In the genomic region with DNA sequence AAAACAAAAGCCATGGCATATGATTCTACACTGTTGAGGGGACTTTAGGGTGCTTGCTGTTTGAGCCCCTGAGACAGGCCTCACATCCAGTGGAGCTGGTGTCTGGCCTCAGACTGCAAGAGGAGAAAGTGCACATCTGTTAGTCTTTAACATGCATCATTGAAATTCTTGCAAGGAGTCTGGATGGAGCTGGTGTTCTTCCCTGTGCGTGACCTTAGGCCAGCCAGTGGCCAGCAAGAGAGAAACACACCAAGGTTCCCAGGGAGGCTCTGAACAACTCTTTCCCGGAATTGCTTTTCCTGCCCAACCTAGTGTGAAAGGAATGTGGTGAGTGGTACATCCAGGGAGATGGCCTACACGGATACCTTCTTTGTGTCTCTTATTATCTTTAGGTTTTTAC, we compare ENCODE assay signal across 23 cellular contexts.
DNase-seq lines count a peak whose midpoint lies in the region; ATAC-seq, FAIRE-seq and TF ChIP-seq lines count a peak whose summit lies in the region.
"Had no signal": no experiment of that assay in that cellular context is flagged by ENCODE, and none has a peak within 500 bp of the region (broad histone marks: within the 10 kb centered on the region; RNA-seq: fewer than 3 reads in every experiment).

No MANE protein-coding gene starts in this region.

- no peak overlapping the region for H3K9ac ChIP-seq in IMR-90 (ENCODE audit: low read depth, low read length)
- H3K9ac ChIP-seq in mesendoderm (ENCODE audit: low read length) = no peak overlapping the region

- in situ Hi-C loops in IMR-90 (cut with MboI; ENCODE audit: low sequenced_read_pairs) = no loop called here

- H3K27ac ChIP-seq in IMR-90 (ENCODE audit: insufficient read depth, low read length) (no peak overlapping the region), mesendoderm (ENCODE audit: low read depth, low read length) (no peak overlapping the region)
- H3K27ac ChIP-seq: cardiac muscle cell, skin epidermis, tibial artery had no signal

- H3K9me3 Mint-ChIP-seq in T-helper 2 cell treated with Interferon-gamma antibody and Interleukin-4, amounts not matched to agents 5 μg/mL and 100 μg/mL, for 36 hours = no peaks in the 10 kb centered on the region

- peak; percentile 75 for ATAC-seq in IMR-90 (ENCODE audit: low read depth)
- ATAC-seq: stimulated activated memory B cell treated with anti-CD40 and anti-IgM and Interleukin-4, amounts not matched to agents 10 μg/mL and 1 μg/mL and 100 μg/mL, for 72 hours had no signal

- peak; percentile 84 for FAIRE-seq in endometrium (lab: Jason Lieb, UNC)
- FAIRE-seq: A204.1, D721Med had no signal

- no peak overlapping the region for H4K5ac ChIP-seq in IMR-90 (ENCODE audit: low read depth, low read length)
- H4K5ac ChIP-seq in mesendoderm (ENCODE audit: low read length) = no peak overlapping the region

- H3K79me1 ChIP-seq in IMR-90 (ENCODE audit: low read depth in 1 of 2, low read length in 2 of 2) = no peaks in the 10 kb centered on the region
- H3K79me1 ChIP-seq in mesendoderm (ENCODE audit: low read length) = no peaks in the 10 kb centered on the region

- peaks cover 1% of the 10 kb centered on the region for H3K4me1 Mint-ChIP-seq in T-helper 2 cell treated with Interferon-gamma antibody and Interleukin-4, amounts not matched to agents 5 μg/mL and 100 μg/mL, for 36 hours (ENCODE audit: low read depth)
- H3K4me1 Mint-ChIP-seq: stimulated activated memory B cell treated with anti-CD40 and anti-IgM and Interleukin-4, amounts not matched to agents 10 μg/mL and 1 μg/mL and 100 μg/mL, for 72 hours had no signal

- no peak overlapping the region for H3K23ac ChIP-seq in IMR-90 (ENCODE audit: low read depth, low read length)
- H3K23ac ChIP-seq in mesendoderm (ENCODE audit: low read length) = no peak overlapping the region

- H3K56ac ChIP-seq in IMR-90 (ENCODE audit: extremely low read depth, insufficient read depth, low read length) (no peak overlapping the region), mesendoderm (ENCODE audit: low read length) (no peak overlapping the region)

- H2BK120ac ChIP-seq in IMR-90 (ENCODE audit: low read depth, low read length) (no peak overlapping the region), mesendoderm (ENCODE audit: low read depth, low read length) (no peak overlapping the region)

- H3K4me3 Mint-ChIP-seq in T-helper 2 cell treated with Interferon-gamma antibody and Interleukin-4, amounts not matched to agents 5 μg/mL and 100 μg/mL, for 36 hours = no peak overlapping the region
- H3K4me3 Mint-ChIP-seq: stimulated activated memory B cell treated with anti-CD40 and anti-IgM and Interleukin-4, amounts not matched to agents 10 μg/mL and 1 μg/mL and 100 μg/mL, for 72 hours had no signal

- no peak overlapping the region for H3K27ac Mint-ChIP-seq in T-helper 2 cell treated with Interferon-gamma antibody and Interleukin-4, amounts not matched to agents 5 μg/mL and 100 μg/mL, for 36 hours
- H3K27ac Mint-ChIP-seq: stimulated activated memory B cell treated with anti-CD40 and anti-IgM and Interleukin-4, amounts not matched to agents 10 μg/mL and 1 μg/mL and 100 μg/mL, for 72 hours had no signal

- H2BK5ac ChIP-seq in IMR-90 (ENCODE audit: low read depth, low read length, poor library complexity, severe bottlenecking) (peak overlapping the region; percentile 10), mesendoderm (ENCODE audit: low read length) (no peak overlapping the region)

- no peaks in the 10 kb centered on the region for H3K79me2 ChIP-seq in mesendoderm (ENCODE audit: control insufficient read depth, insufficient read depth, low read length)

- no peak overlapping the region; the same call in 1 of the 2 replicates for H3K14ac ChIP-seq in IMR-90 (replicated peaks; ENCODE audit: low read depth, low read length)

- no TSS peak for BruUV-seq in IMR-90 (replicated peaks; lab: Mats Ljungman, UMichigan)

- DNase-seq in AG08395 (ENCODE audit: low spot score) (peak; percentile 93), IMR-90 (peak; percentile 74), mesendoderm (no peak), medulla oblongata (ENCODE audit: extremely low spot score) (no peak), BE2C (no peak), GM19240 (ENCODE audit: insufficient read length, low spot score) (no peak)
- no peak for DNase-seq in T-helper 2 cell treated with Interferon-gamma antibody and Interleukin-4, amounts not matched to agents 5 μg/mL and 100 μg/mL, for 36 hours (ENCODE audit: low spot score)
- DNase-seq: activated CD4-positive, alpha-beta T cell treated with anti-CD3 and anti-CD28 coated beads for 4 hours; activated CD8-positive, alpha-beta memory T cell treated with anti-CD3 and anti-CD28 coated beads, Interleukin-2, amount 50 U/mL, for 48 hours; activated naive CD4-positive, alpha-beta T cell treated with Interleukin-2 at 50 U/mL for 16 hours; effector CD8-positive, alpha-beta T cell; midbrain; NCI-H146; NCI-H345; occipital lobe; SHP77; tibial artery had no signal

- H3K27me3 ChIP-seq in IMR-90 (ENCODE audit: control insufficient read depth, insufficient read depth, low read length) (no peaks in the 10 kb centered on the region), mesendoderm (ENCODE audit: insufficient read depth, low read length, poor library complexity) (no peaks in the 10 kb centered on the region), BE2C (no peaks in the 10 kb centered on the region)
- H3K27me3 ChIP-seq: cardiac muscle cell, tibial artery had no signal

- no peak overlapping the region for H3K4ac ChIP-seq in IMR-90 (ENCODE audit: low read depth, low read length)
- no peak overlapping the region for H3K4ac ChIP-seq in mesendoderm (ENCODE audit: low read depth, low read length)

- H3K18ac ChIP-seq in IMR-90 (ENCODE audit: low read depth, low read length) (no peak overlapping the region; the same call in 1 of the 2 replicates), mesendoderm (ENCODE audit: low read length) (no peak overlapping the region)

- H3K36me3 ChIP-seq in IMR-90 (ENCODE audit: control insufficient read depth, insufficient read depth, low read length) (no peaks in the 10 kb centered on the region), mesendoderm (ENCODE audit: control insufficient read depth, insufficient read depth, low read length) (no peaks in the 10 kb centered on the region), BE2C (no peaks in the 10 kb centered on the region)
- H3K36me3 ChIP-seq: cardiac muscle cell, tibial artery had no signal

- no peak overlapping the region for H4K91ac ChIP-seq in IMR-90 (ENCODE audit: insufficient read depth, low read depth, low read length)

- H3K27me3 Mint-ChIP-seq in T-helper 2 cell treated with Interferon-gamma antibody and Interleukin-4, amounts not matched to agents 5 μg/mL and 100 μg/mL, for 36 hours (ENCODE audit: low read depth) = no peaks in the 10 kb centered on the region

- H3K4me1 ChIP-seq in IMR-90 (ENCODE audit: control insufficient read depth, insufficient read depth, low read length) (peaks cover 2% of the 10 kb centered on the region; the same call in 1 of the 2 replicates), mesendoderm (ENCODE audit: control insufficient read depth, low read depth, low read length) (peaks cover 14% of the 10 kb centered on the region), BE2C (no peaks in the 10 kb centered on the region)

- H3K4me2 ChIP-seq in IMR-90 (ENCODE audit: low read depth, low read length) = no peak overlapping the region
- H3K4me2 ChIP-seq in mesendoderm (ENCODE audit: low read length) = no peak overlapping the region

- H3K4me3 ChIP-seq in IMR-90 (ENCODE audit: insufficient read depth, low read depth, low read length) (no peak overlapping the region), mesendoderm (ENCODE audit: low read length) (no peak overlapping the region), BE2C (ENCODE audit: low read depth, low read length) (no peak overlapping the region)
- H3K4me3 ChIP-seq: cardiac muscle cell, skin epidermis, tibial artery had no signal

- no peak for TF ChIP-seq POLR2A in IMR-90 (IDR thresholded peaks at IDR 0.05; ENCODE audit: low read depth, low read length)

- no peak overlapping the region for H4K8ac ChIP-seq in IMR-90 (ENCODE audit: low read depth in 2 of 2, low read length in 2 of 2)
- no peak overlapping the region for H4K8ac ChIP-seq in mesendoderm (ENCODE audit: low read depth, low read length)

- H3K36me3 Mint-ChIP-seq in T-helper 2 cell treated with Interferon-gamma antibody and Interleukin-4, amounts not matched to agents 5 μg/mL and 100 μg/mL, for 36 hours (ENCODE audit: low read depth) = no peaks in the 10 kb centered on the region
- H3K36me3 Mint-ChIP-seq: stimulated activated memory B cell treated with anti-CD40 and anti-IgM and Interleukin-4, amounts not matched to agents 10 μg/mL and 1 μg/mL and 100 μg/mL, for 72 hours had no signal

- intact Hi-C loops in IMR-90 (cut with micrococcal nuclease) = no loop called here

- TF ChIP-seq RAD21 in IMR-90 (IDR thresholded peaks at IDR 0.05; ENCODE audit: low read length) = no peak

- dilution Hi-C loops in IMR-90 (cut with HindIII; ENCODE audit: low sequenced_read_pairs, unreplicated experiment) = no loop called here

- no peaks in the 10 kb centered on the region for H3K9me1 ChIP-seq in IMR-90 (ENCODE audit: insufficient read depth, low read length)

- peak overlapping the region; percentile 38; the same call in 1 of the 2 replicates for H2BK20ac ChIP-seq in IMR-90 (ENCODE audit: low read depth, low read length)

- H2AK9ac ChIP-seq in IMR-90 (replicated peaks; ENCODE audit: low read depth, low read length, poor library complexity) = no peak overlapping the region

- H2AK5ac ChIP-seq in IMR-90 (ENCODE audit: low read depth, low read length) = no peak overlapping the region
- peak overlapping the region; percentile 18 for H2AK5ac ChIP-seq in mesendoderm (ENCODE audit: low read length)

- POLR2A ChIA-PET in IMR-90 (lab: Charles Lee; ENCODE audit: unreplicated experiment) = no interaction called here

- no peak overlapping the region for H2AFZ ChIP-seq in IMR-90 (replicated peaks; ENCODE audit: low read length, poor library complexity)

- CTCF ChIA-PET in IMR-90 (lab: Yijun Ruan, JAX) = no interaction called here

- H3K9me3 ChIP-seq in IMR-90 (ENCODE audit: control insufficient read depth, insufficient read depth, low read length) (no peaks in the 10 kb centered on the region), BE2C (no peaks in the 10 kb centered on the region; the same call in 1 of the 2 replicates)
- H3K9me3 ChIP-seq: tibial artery had no signal

- WGBS in IMR-90 (ENCODE audit: extremely low coverage in 2 of 2, insufficient read length in 1 of 2), 2 experiments = no CpG with 5 or more reads among the region's 3 CpGs
- no CpG with 5 or more reads among the region's 3 CpGs for WGBS in mesendoderm (ENCODE audit: extremely low coverage, insufficient coverage, low lambda C conversion rate)

- H4K20me1 ChIP-seq in IMR-90 (ENCODE audit: insufficient read depth, low read length) = no peaks in the 10 kb centered on the region

- TF ChIP-seq CTCF in IMR-90 (conservative IDR thresholded peaks at IDR 0.05; ENCODE audit: low read depth, low read length) (no peak), BE2C (IDR thresholded peaks at IDR 0.05; ENCODE audit: low read depth, low read length) (no peak)

- H2BK15ac ChIP-seq in IMR-90 (ENCODE audit: low read depth, low read length) = no peak overlapping the region
- no peak overlapping the region for H2BK15ac ChIP-seq in mesendoderm (replicated peaks; ENCODE audit: low read depth)

TF ChIP-seq in IMR-90, 13 proteins besides CTCF, POLR2A, EP300 and RAD21 (continues in another document):
- TF ChIP-seq SMC3 (IDR thresholded peaks at IDR 0.05; ENCODE audit: low read depth, low read length) = no peak
- no peak for TF ChIP-seq RFX5 (IDR thresholded peaks at IDR 0.05; ENCODE audit: low read depth, low read length)

Comparison
In these comparisons a context has a peak if more than half of its experiments do, and no peak if none do; other contexts are left out.
1. DNase-seq: peak in AG08395 (single experiment) and IMR-90 (single experiment); none in mesendoderm (single experiment), medulla oblongata (single experiment), BE2C (single experiment), T-helper 2 cell treated with Interferon-gamma antibody and Interleukin-4, amounts not matched to agents 5 μg/mL and 100 μg/mL, for 36 hours (single experiment) and GM19240 (single experiment).